ENCODE assay signal across 9 cellular contexts in genomic region chr10:132363921-132364593, GRCh38. TPM values are rescaled to one million over a fixed set of nuclear protein-coding genes. Genes with fewer than 3 reads are reported as not detected.
A peak's percentile ranks its signal among the peaks of the same experiment; 100 is the strongest.
DNase-seq lines count a peak whose midpoint lies in the region; ATAC-seq, FAIRE-seq and TF ChIP-seq lines count a peak whose summit lies in the region.
"Had no signal": no experiment of that assay in that cellular context is flagged by ENCODE, and none has a peak within 500 bp of the region (broad histone marks: within the 10 kb centered on the region; RNA-seq: fewer than 3 reads in every experiment).

No MANE protein-coding gene starts in this region.

- no peak for TF ChIP-seq POLR2A in K562 (conservative IDR thresholded peaks at IDR 0.05)
- no peak for TF ChIP-seq POLR2A in right lobe of liver (IDR thresholded peaks at IDR 0.05)

- no peak for TF ChIP-seq RAD21 in K562 (CRISPR knock-in tag; conservative IDR thresholded peaks at IDR 0.05 in 1 of 2, IDR thresholded peaks at IDR 0.05 in 1 of 2)

- H3K4me3 ChIP-seq in K562 = no peak overlapping the region
- no peak overlapping the region for H3K4me3 ChIP-seq in right lobe of liver

- H3K4me1 ChIP-seq in K562 (replicated peaks in 1 of 2; ENCODE audit: control insufficient read depth in 2 of 2, insufficient read depth in 2 of 2, low read length in 2 of 2) (peaks cover 0 to 13% of the 10 kb centered on the region in 2 experiments; a peak in 1 of 5 replicates), right lobe of liver (no peaks in the 10 kb centered on the region)

- TF ChIP-seq EP300 in K562 (IDR thresholded peaks at IDR 0.05; ENCODE audit: low read length) = no peak

- TF ChIP-seq CTCF in K562 (IDR thresholded peaks at IDR 0.05 in 2 of 3, conservative IDR thresholded peaks at IDR 0.05 in 1 of 3; ENCODE audit: insufficient read depth in 2 of 3, low read depth in 1 of 3, low read length in 3 of 3) = no peak
- TF ChIP-seq CTCF in right lobe of liver (IDR thresholded peaks at IDR 0.05) = no peak

- POLR2A ChIA-PET in K562 (lab: Yijun Ruan, JAX) = no interaction called here

- H3K27ac ChIP-seq in K562 (ENCODE audit: extremely low read depth, low read depth, low read length) (no peak overlapping the region), right lobe of liver (no peak overlapping the region)

- peak; percentile 99 for FAIRE-seq in K562 (lab: Jason Lieb, UNC)
- FAIRE-seq: islet of Langerhans had no signal

- no peak overlapping the region for H3K9ac ChIP-seq in K562 (ENCODE audit: insufficient read depth in 1 of 2, low read depth in 2 of 2, low read length in 2 of 2)

- H3K27me3 ChIP-seq in K562 (ENCODE audit: control insufficient read depth in 2 of 2, insufficient read depth in 2 of 2, low read length in 2 of 2) = peaks cover 4 to 10% of the 10 kb centered on the region in 2 experiments; a peak in 2 of 5 replicates
- H3K27me3 ChIP-seq in right lobe of liver = no peaks in the 10 kb centered on the region

- DNase-seq in Ammon's horn (ENCODE audit: low spot score) (peak; percentile 45), K562 (ENCODE audit: extremely low read depth in 1 of 4, low spot score in 3 of 4) (peak in 3 of 4 experiments; percentile 28 to 41 (median 40)), right lobe of liver (peak in 1 of 3 donors; percentile 39), pons (ENCODE audit: low spot score) (no peak), amniotic stem cell (lab: John Stamatoyannopoulos, UW) (no peak)

- H3K4me2 ChIP-seq in K562 (ENCODE audit: insufficient read depth, low read length) = no peak overlapping the region

- no peaks in the 10 kb centered on the region; the same call in 1 of the 2 replicates for H3K9me3 ChIP-seq in K562 (replicated peaks; ENCODE audit: control insufficient read depth, insufficient read depth, low read depth, low read length)
- no peaks in the 10 kb centered on the region for H3K9me3 ChIP-seq in right lobe of liver

- no peaks in the 10 kb centered on the region for H3K79me2 ChIP-seq in K562 (ENCODE audit: control insufficient read depth, insufficient read depth, low read length)

- no peaks in the 10 kb centered on the region for H4K20me1 ChIP-seq in K562 (replicated peaks; ENCODE audit: control insufficient read depth, insufficient read depth, low read length)

- no peaks in the 10 kb centered on the region for H3K9me1 ChIP-seq in K562 (ENCODE audit: control insufficient read depth, insufficient read depth, low read length)

- WGBS in K562 (ENCODE audit: insufficient coverage, low coverage, missing lambda C conversion rate) = 27% methylated on average over 11 of the region's 16 CpGs
- WGBS in right lobe of liver (ENCODE audit: insufficient coverage, low coverage, low lambda C conversion rate, missing lambda C conversion rate) = 33% methylated on average over 8 of the region's 16 CpGs

- in situ Hi-C loops in K562 (cut with MboI) = no loop called here

- BruUV-seq in K562 (replicated peaks; lab: Mats Ljungman, UMichigan) = no TSS peak

- CTCF ChIA-PET in K562 (lab: Yijun Ruan, JAX; ENCODE audit: low intra/inter-chr PET ratio) = interaction anchor here (0.5 kb wide), 1 partner anchor 257 kb away, joined by 3 read pairs; no protein-coding TSS in a partner anchor

- ATAC-seq in GM21515 (IDR thresholded peaks at IDR 0.05; ENCODE audit: unreplicated experiment) (peak; percentile 70), K562 (no peak), right lobe of liver (peak; percentile 37 to 90 (median 56)), GM18861 (IDR thresholded peaks at IDR 0.05; ENCODE audit: unreplicated experiment) (no peak), HG02970 (IDR thresholded peaks at IDR 0.05; ENCODE audit: low FRiP score, unreplicated experiment) (no peak)

- intact Hi-C loops in K562 (cut with micrococcal nuclease) (no loop called here), right lobe of liver (cut with DNase I) (no loop called here)

- H2AFZ ChIP-seq in K562 (ENCODE audit: low read depth, low read length) = no peak overlapping the region

- H3K36me3 ChIP-seq in K562 (ENCODE audit: control insufficient read depth, insufficient read depth, low read length) (no peaks in the 10 kb centered on the region), right lobe of liver (peaks cover 0 to 2% (median 1%) of the 10 kb centered on the region in 4 donors)

TF ChIP-seq in K562, 482 proteins besides CTCF, POLR2A, EP300 and RAD21:
- TF ChIP-seq CREBBP (IDR thresholded peaks at IDR 0.05; ENCODE audit: low read depth, low read length) (peak; percentile 78), HNRNPUL1 (IDR thresholded peaks at IDR 0.05; ENCODE audit: low read length) (peak; percentile 90), FOXM1 (IDR thresholded peaks at IDR 0.05; ENCODE audit: low read depth) (no peak), FOXM1 (CRISPR knock-in tag; IDR thresholded peaks at IDR 0.05; ENCODE audit: low read depth) (no peak), KDM2B (CRISPR knock-in tag; IDR thresholded peaks at IDR 0.05) (no peak)

RNA-seq across cellular contexts. Expression of gene LRRC27, which starts 32.1 kb away (rescaled TPM):
- 8.1 and 11.5 TPM in 2 replicates for total RNA-seq in K562 (2011; cell fraction: chromatin; rRNA removed; ENCODE audit: low replicate concordance)
- 4.9 and 5.3 TPM in 2 replicates for total RNA-seq in K562 (2011; cell fraction: nucleolus; rRNA removed)
- total RNA-seq in K562 (2011; cell fraction: nucleoplasm; rRNA removed) = 4.6 and 5.2 TPM in 2 replicates
- 1.00 and 2.2 TPM in 2 replicates for total RNA-seq in K562 (2014; rRNA removed)
- total RNA-seq in K562 (2014; rRNA removed; fragmentation: Illumina TruSeq; extraction: Trizol) = 1.3 and 1.5 TPM in 2 replicates
- 1.2 and 1.3 TPM in 2 replicates for total RNA-seq in K562 (2015; rRNA removed; fragmentation: Illumina TruSeq; extraction: Trizol)
- 2.3 TPM in 2 replicates for total RNA-seq in K562 (2021)
- 2.2 and 2.3 TPM in 2 replicates for polyA plus RNA-seq in K562 (2011; rRNA removed)
- polyA plus RNA-seq in K562 (2011; cell fraction: cytosol; rRNA removed) = 1.8 and 2.2 TPM in 2 replicates
- polyA plus RNA-seq in K562 (2011; cell fraction: nucleus; rRNA removed) = 7.7 and 13.9 TPM in 2 replicates
- 1.8 and 5.9 TPM in 2 replicates for polyA plus RNA-seq in K562 (2012)
- 1.4 and 2.6 TPM in 2 replicates for polyA plus RNA-seq in K562 (2014; fragmentation: Illumina TruSeq; extraction: Trizol)
- polyA plus RNA-seq in K562 (2014; fragmentation: Nextera tagmentation; extraction: Ambion mirVana) = under 1 TPM; 0.10 to 0.38 TPM
- polyA plus RNA-seq in K562 (2014; rRNA removed) = 1.7 and 2.7 TPM in 2 replicates
- 0.93 and 1.4 TPM in 2 replicates for polyA minus RNA-seq in K562 (2011; rRNA and poly(A)+ RNA removed)
- 0.86 TPM in 1 of 2 replicates, not detected in the other for polyA minus RNA-seq in K562 (2011; cell fraction: cytosol; rRNA and poly(A)+ RNA removed)
- 2.7 and 3.3 TPM in 2 replicates for polyA minus RNA-seq in K562 (2011; cell fraction: nucleus; rRNA and poly(A)+ RNA removed)
- total RNA-seq in right lobe of liver = 1 to 10 TPM; 2.2 to 5.4 (median 3.2) TPM

RNA-seq across cellular contexts. Expression of gene PWWP2B, which starts 32.9 kb away (rescaled TPM):
- total RNA-seq in K562 (2011; cell fraction: chromatin; rRNA removed; ENCODE audit: low replicate concordance) = 1.1 and 5.8 TPM in 2 replicates
- 5.5 and 6.5 TPM in 2 replicates for total RNA-seq in K562 (2011; cell fraction: nucleolus; rRNA removed)
- total RNA-seq in K562 (2011; cell fraction: nucleoplasm; rRNA removed) = 3.1 and 3.2 TPM in 2 replicates
- total RNA-seq in K562 (2014; rRNA removed) = 7.5 and 10.4 TPM in 2 replicates
- total RNA-seq in K562 (2014; rRNA removed; fragmentation: Illumina TruSeq; extraction: Trizol) = 0.64 and 0.80 TPM in 2 replicates
- 2.0 and 2.7 TPM in 2 replicates for total RNA-seq in K562 (2015; rRNA removed; fragmentation: Illumina TruSeq; extraction: Trizol)
- total RNA-seq in K562 (2021) = 9.2 and 9.8 TPM in 2 replicates
- 1.2 and 1.7 TPM in 2 replicates for polyA plus RNA-seq in K562 (2011; rRNA removed)
- 2.3 and 7.4 TPM in 2 replicates for polyA plus RNA-seq in K562 (2011; cell fraction: cytosol; rRNA removed)
- polyA plus RNA-seq in K562 (2011; cell fraction: nucleus; rRNA removed) = 3.1 and 5.8 TPM in 2 replicates
- polyA plus RNA-seq in K562 (2012) = 3.8 and 4.8 TPM in 2 replicates
- polyA plus RNA-seq in K562 (2014; fragmentation: Illumina TruSeq; extraction: Trizol) = 0.24 and 1.2 TPM in 2 replicates
- under 1 TPM in 1 of 2 experiments, not detected in 1; 0.07 TPM for polyA plus RNA-seq in K562 (2014; fragmentation: Nextera tagmentation; extraction: Ambion mirVana)
- polyA plus RNA-seq in K562 (2014; rRNA removed) = 3.3 and 4.3 TPM in 2 replicates
- polyA minus RNA-seq in K562 (2011; rRNA and poly(A)+ RNA removed) = 0.57 and 1.3 TPM in 2 replicates
- polyA minus RNA-seq in K562 (2011; cell fraction: cytosol; rRNA and poly(A)+ RNA removed) = 2.9 and 4.0 TPM in 2 replicates
- 2.0 and 2.8 TPM in 2 replicates for polyA minus RNA-seq in K562 (2011; cell fraction: nucleus; rRNA and poly(A)+ RNA removed)
- 10 to 100 TPM in 1 of 6 experiments, 1 to 10 TPM in 5; 3.0 to 12.2 (median 5.1) TPM for total RNA-seq in right lobe of liver

RNA-seq across cellular contexts. Expression of gene STK32C, which starts 56.3 kb away (rescaled TPM):
- 6.5 and 11.6 TPM in 2 replicates for total RNA-seq in K562 (2011; cell fraction: chromatin; rRNA removed; ENCODE audit: low replicate concordance)
- 13.8 and 19.2 TPM in 2 replicates for total RNA-seq in K562 (2011; cell fraction: nucleolus; rRNA removed)
- 12.1 and 15.1 TPM in 2 replicates for total RNA-seq in K562 (2011; cell fraction: nucleoplasm; rRNA removed)
- 15.4 and 20.6 TPM in 2 replicates for total RNA-seq in K562 (2014; rRNA removed)
- 4.5 and 5.1 TPM in 2 replicates for total RNA-seq in K562 (2014; rRNA removed; fragmentation: Illumina TruSeq; extraction: Trizol)
- total RNA-seq in K562 (2015; rRNA removed; fragmentation: Illumina TruSeq; extraction: Trizol) = 6.5 and 8.3 TPM in 2 replicates
- total RNA-seq in K562 (2021) = 11.5 and 14.1 TPM in 2 replicates
- 8.2 and 8.9 TPM in 2 replicates for polyA plus RNA-seq in K562 (2011; rRNA removed)
- polyA plus RNA-seq in K562 (2011; cell fraction: cytosol; rRNA removed) = 5.6 and 6.4 TPM in 2 replicates
- polyA plus RNA-seq in K562 (2011; cell fraction: nucleus; rRNA removed) = 12.3 and 14.7 TPM in 2 replicates
- polyA plus RNA-seq in K562 (2012) = 11.5 and 18.9 TPM in 2 replicates
- polyA plus RNA-seq in K562 (2014; fragmentation: Illumina TruSeq; extraction: Trizol) = 4.7 and 9.7 TPM in 2 replicates
- polyA plus RNA-seq in K562 (2014; fragmentation: Nextera tagmentation; extraction: Ambion mirVana) = 1 to 10 TPM; 1.5 to 2.4 TPM
- polyA plus RNA-seq in K562 (2014; rRNA removed) = 18.5 and 20.9 TPM in 2 replicates
- 4.0 and 5.7 TPM in 2 replicates for polyA minus RNA-seq in K562 (2011; rRNA and poly(A)+ RNA removed)
- polyA minus RNA-seq in K562 (2011; cell fraction: cytosol; rRNA and poly(A)+ RNA removed) = 3.5 and 3.9 TPM in 2 replicates
- 8.2 and 8.3 TPM in 2 replicates for polyA minus RNA-seq in K562 (2011; cell fraction: nucleus; rRNA and poly(A)+ RNA removed)
- total RNA-seq in right lobe of liver = 1 to 10 TPM; 1.6 to 3.5 (median 2.1) TPM

Comparison
In these comparisons a context has a peak if more than half of its experiments do, and no peak if none do; other contexts are left out.
1. DNase-seq: peak in Ammon's horn (single experiment) and K562 (3 of 4); none in pons (single experiment) and amniotic stem cell (single experiment).
2. ATAC-seq: peak in GM21515 (single experiment) and right lobe of liver (4 of 4); none in K562 (single experiment), GM18861 (single experiment) and HG02970 (single experiment).